In genomic region chr14:76259029-76259735, GRCh38 we compare ENCODE assay signal across 27 cellular contexts.
"Had no signal": no experiment of that assay in that cellular context is flagged by ENCODE, and none has a peak within 500 bp of the region (broad histone marks: within the 10 kb centered on the region; RNA-seq: fewer than 3 reads in every experiment).

No MANE protein-coding gene starts in this region.

- H3K4me3 ChIP-seq: adrenal gland, breast epithelium, SK-N-MC had no signal

- H3K9me3 Mint-ChIP-seq: activated CD8-positive, alpha-beta T cell treated with anti-CD3 and anti-CD28 coated beads for 36 hours; activated naive CD4-positive, alpha-beta T cell treated with anti-CD3 and anti-CD28 coated beads, Interleukin-2, amount 10 ng/mL, durations not matched to agents 7 days and 5 days; activated naive CD8-positive, alpha-beta T cell treated with anti-CD3 and anti-CD28 coated beads, Interleukin-2, amount 10 ng/mL, durations not matched to agents 7 days and 5 days; activated T-cell treated with anti-CD3 and anti-CD28 coated beads, Interleukin-2, amount 50 U/mL, for 72 hours; activated T-helper 2 cell treated with anti-CD3 and anti-CD28 coated beads, Interferon-gamma antibody, Interleukin-2, Interleukin-4, amounts not matched to agents 10 μg/mL and 5 μg/mL and 100 μg/mL, durations not matched to agents 14 hours and 24 hours and 36 hours; T-cell had no signal

- H3K9me3 ChIP-seq: adrenal gland, breast epithelium had no signal

- H3K27ac Mint-ChIP-seq: activated CD8-positive, alpha-beta T cell treated with anti-CD3 and anti-CD28 coated beads for 36 hours; activated naive CD4-positive, alpha-beta T cell treated with anti-CD3 and anti-CD28 coated beads, Interleukin-2, amount 10 ng/mL, durations not matched to agents 7 days and 5 days; activated naive CD8-positive, alpha-beta T cell treated with anti-CD3 and anti-CD28 coated beads, Interleukin-2, amount 10 ng/mL, durations not matched to agents 7 days and 5 days; activated T-cell treated with anti-CD3 and anti-CD28 coated beads, Interleukin-2, amount 50 U/mL, for 72 hours; activated T-helper 2 cell treated with anti-CD3 and anti-CD28 coated beads, Interferon-gamma antibody, Interleukin-2, Interleukin-4, amounts not matched to agents 10 μg/mL and 5 μg/mL and 100 μg/mL, durations not matched to agents 14 hours and 24 hours and 36 hours; T-cell had no signal

- H3K36me3 Mint-ChIP-seq: activated naive CD4-positive, alpha-beta T cell treated with anti-CD3 and anti-CD28 coated beads, Interleukin-2, amount 10 ng/mL, durations not matched to agents 7 days and 5 days; activated naive CD8-positive, alpha-beta T cell treated with anti-CD3 and anti-CD28 coated beads, Interleukin-2, amount 10 ng/mL, durations not matched to agents 7 days and 5 days; T-cell had no signal

- H3K27ac ChIP-seq: adrenal gland, breast epithelium, SK-N-MC had no signal

- H3K4me1 Mint-ChIP-seq: activated naive CD4-positive, alpha-beta T cell treated with anti-CD3 and anti-CD28 coated beads, Interleukin-2, amount 10 ng/mL, durations not matched to agents 7 days and 5 days; T-cell had no signal

- H3K4me3 Mint-ChIP-seq: activated CD8-positive, alpha-beta T cell treated with anti-CD3 and anti-CD28 coated beads for 36 hours; activated naive CD4-positive, alpha-beta T cell treated with anti-CD3 and anti-CD28 coated beads, Interleukin-2, amount 10 ng/mL, durations not matched to agents 7 days and 5 days; activated naive CD8-positive, alpha-beta T cell treated with anti-CD3 and anti-CD28 coated beads, Interleukin-2, amount 10 ng/mL, durations not matched to agents 7 days and 5 days; activated T-cell treated with anti-CD3 and anti-CD28 coated beads, Interleukin-2, amount 50 U/mL, for 72 hours; T-cell had no signal

- FAIRE-seq: TTC549 had no signal

- H3K36me3 ChIP-seq: adrenal gland, breast epithelium had no signal

- DNase-seq: activated CD4-positive, alpha-beta T cell treated with anti-CD3 and anti-CD28 coated beads for 4 hours; activated CD8-positive, alpha-beta memory T cell treated with anti-CD3 and anti-CD28 coated beads, Interleukin-2, amount 50 U/mL, for 4 hours; activated CD8-positive, alpha-beta T cell treated with anti-CD3 and anti-CD28 coated beads for 36 hours; activated gamma-delta T cell treated with Interleukin-2 at 50 U/mL for 16 hours; activated naive CD4-positive, alpha-beta T cell treated with anti-CD3 and anti-CD28 coated beads, Interleukin-2, amount 10 ng/mL, durations not matched to agents 7 days and 5 days; activated naive CD8-positive, alpha-beta T cell treated with anti-CD3 and anti-CD28 coated beads, Interleukin-2, amount 10 ng/mL, durations not matched to agents 7 days and 5 days; activated T-cell treated with anti-CD3 and anti-CD28 coated beads, Interleukin-2, amount 50 U/mL, for 72 hours; adrenal gland; anterior cingulate cortex; central memory CD4-positive, alpha-beta T cell; Kasumi-1; NCI-H1048; NCI-H1417; NCI-H1930; NCI-H2107; NCI-H345; NCI-H510A; NCI-H526 treated with DMSO at 0.1 percent for 48 hours; NCI-H82; RPMI8226; T-cell; T-helper 2 cell; T1000 had no signal

- H3K27me3 ChIP-seq: adrenal gland, breast epithelium had no signal

- H3K27me3 Mint-ChIP-seq: activated naive CD4-positive, alpha-beta T cell treated with anti-CD3 and anti-CD28 coated beads, Interleukin-2, amount 10 ng/mL, durations not matched to agents 7 days and 5 days had no signal

- H3K4me1 ChIP-seq: adrenal gland, breast epithelium had no signal
